ENCODE assay signal across 12 cellular contexts in genomic region chr3:52468336-52468735, GRCh38. TPM values are rescaled to one million over a fixed set of nuclear protein-coding genes. Genes with fewer than 3 reads are reported as not detected.
A peak's percentile ranks its signal among the peaks of the same experiment; 100 is the strongest.
DNase-seq lines count a peak whose midpoint lies in the region; ATAC-seq, FAIRE-seq and TF ChIP-seq lines count a peak whose summit lies in the region.
"Had no signal": no experiment of that assay in that cellular context is flagged by ENCODE, and none has a peak within 500 bp of the region (broad histone marks: within the 10 kb centered on the region; RNA-seq: fewer than 3 reads in every experiment).

No MANE protein-coding gene starts in this region.

- TF ChIP-seq POLR2A in esophagus muscularis mucosa (IDR thresholded peaks at IDR 0.05; ENCODE audit: low read depth), result no peak

- 44% methylated on average over 8 of the region's 9 CpGs for WGBS in esophagus muscularis mucosa

- no peaks in the 10 kb centered on the region for H3K27me3 ChIP-seq in esophagus muscularis mucosa

- peaks cover 16 to 64% (median 43%) of the 10 kb centered on the region in 4 donors for H3K36me3 ChIP-seq in esophagus muscularis mucosa

- no peak overlapping the region for H3K4me3 ChIP-seq in esophagus muscularis mucosa

- no peak for TF ChIP-seq CTCF in D721Med (IDR thresholded peaks at IDR 0.05; ENCODE audit: insufficient read depth, missing control alignments)
- TF ChIP-seq CTCF in esophagus muscularis mucosa (IDR thresholded peaks at IDR 0.05), result no peak
- no peak for TF ChIP-seq CTCF in omental fat pad (IDR thresholded peaks at IDR 0.05)

- peak; percentile 94 for FAIRE-seq in D721Med (lab: Jason Lieb, UNC)
- FAIRE-seq: colon had no signal

- no peak for TF ChIP-seq EP300 in esophagus muscularis mucosa (IDR thresholded peaks at IDR 0.05)

- ATAC-seq in omental fat pad (ENCODE audit: low FRiP score) (peak; percentile 61), HG03135 (IDR thresholded peaks at IDR 0.05; ENCODE audit: unreplicated experiment) (no peak), GM21723 (IDR thresholded peaks at IDR 0.05; ENCODE audit: unreplicated experiment) (no peak)
- ATAC-seq: stimulated activated naive B cell treated with anti-CD40 and anti-IgM and Interleukin-4, amounts not matched to agents 10 μg/mL and 1 μg/mL and 100 μg/mL, for 72 hours had no signal

- H3K9me3 ChIP-seq in esophagus muscularis mucosa, result no peaks in the 10 kb centered on the region

- peaks cover 32 to 79% (median 64%) of the 10 kb centered on the region in 4 donors for H3K4me1 ChIP-seq in esophagus muscularis mucosa

- DNase-seq in D721Med (ENCODE audit: insufficient read length, low spot score), result no peak
- DNase-seq in NCI-H2171 (lab: John Stamatoyannopoulos, UW), result peak; percentile 28
- DNase-seq in esophagus muscularis mucosa (ENCODE audit: extremely low spot score), result no peak
- DNase-seq in omental fat pad (ENCODE audit: low spot score), result no peak
- no peak for DNase-seq in NCI-H187 (lab: John Stamatoyannopoulos, UW)
- DNase-seq in NCI-H128 (lab: John Stamatoyannopoulos, UW; ENCODE audit: unreplicated experiment), result no peak
- DNase-seq: NCI-H2081; RPMI8226; stimulated activated naive B cell treated with anti-CD40 and anti-IgM and Interleukin-4, amounts not matched to agents 10 μg/mL and 1 μg/mL and 100 μg/mL, for 72 hours had no signal

- intact Hi-C loops in esophagus muscularis mucosa (cut with DNase I), result no loop called here

- peak overlapping the region; percentile 49 to 65 (median 62) for H3K27ac ChIP-seq in esophagus muscularis mucosa (replicated peaks in 1 of 4)

RNA-seq across cellular contexts. Expression of gene NISCH, which starts 12.9 kb away (rescaled TPM):
- total RNA-seq in esophagus muscularis mucosa (100 to 1,000 TPM in 2 of 4 donors, 10 to 100 TPM in 2; 71.9 to 110 (median 88.0) TPM), omental fat pad (10 to 100 TPM; 59.8 to 82.3 (median 68.5) TPM)

RNA-seq across cellular contexts. Expression of gene TNNC1, which starts 14.5 kb away (rescaled TPM):
- total RNA-seq in esophagus muscularis mucosa (1 to 10 TPM in 3 of 4 donors, not detected in 1; 1.2 to 7.1 (median 4.0) TPM), omental fat pad (1 to 10 TPM in 2 of 4 donors, not detected in 2; 2.4 to 2.5 TPM)

RNA-seq across cellular contexts. Expression of gene SEMA3G, which starts 23.4 kb away (rescaled TPM):
- 10 to 100 TPM in 3 of 4 donors, 1 to 10 TPM in 1; 7.1 to 39.2 (median 22.2) TPM for total RNA-seq in esophagus muscularis mucosa
- 100 to 1,000 TPM in 3 of 4 donors, 10 to 100 TPM in 1; 21.3 to 200 (median 131) TPM for total RNA-seq in omental fat pad

RNA-seq across cellular contexts. Expression of gene STAB1, which starts 26.8 kb away (rescaled TPM):
- total RNA-seq in esophagus muscularis mucosa, result 100 to 1,000 TPM; 101 to 127 (median 118) TPM
- total RNA-seq in omental fat pad, result 100 to 1,000 TPM; 231 to 610 (median 304) TPM

RNA-seq across cellular contexts. Expression of gene PHF7, which starts 57.9 kb away (rescaled TPM):
- 10 to 100 TPM in 1 of 4 donors, 1 to 10 TPM in 3; 7.0 to 22.0 (median 8.2) TPM for total RNA-seq in esophagus muscularis mucosa
- 10 to 100 TPM in 2 of 4 donors, 1 to 10 TPM in 2; 5.5 to 12.9 (median 9.1) TPM for total RNA-seq in omental fat pad
